1 cellular context compared by ENCODE assay signal in genomic region chr6:26123675-26124549, GRCh38.
TF ChIP-seq lines count a peak whose summit lies in the region.

No MANE protein-coding gene starts in this region.

TF ChIP-seq in HepG2, 621 proteins besides CTCF, POLR2A, EP300 and RAD21 (continued from another document and continues in another):
- TF ChIP-seq, protein P1, sequence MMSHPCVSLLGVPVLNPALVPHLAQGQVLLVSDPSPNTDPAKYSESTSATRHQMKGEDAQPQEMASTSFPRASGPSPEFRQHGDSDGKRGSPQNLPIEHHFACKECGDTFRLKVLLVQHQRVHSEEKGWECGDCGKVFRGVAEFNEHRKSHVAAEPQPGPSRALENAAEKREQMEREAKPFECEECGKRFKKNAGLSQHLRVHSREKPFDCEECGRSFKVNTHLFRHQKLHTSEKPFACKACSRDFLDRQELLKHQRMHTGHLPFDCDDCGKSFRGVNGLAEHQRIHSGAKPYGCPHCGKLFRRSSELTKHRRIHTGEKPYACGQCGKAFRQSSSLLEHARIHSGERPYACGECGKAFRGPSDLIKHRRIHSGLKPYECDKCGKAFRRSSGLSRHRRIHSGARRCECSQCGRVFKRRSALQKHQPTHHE (CRISPR knock-in tag; IDR thresholded peaks at IDR 0.05; ENCODE audit: borderline replicate concordance), result peak; percentile 73; the same call in 1 of the 2 replicates
- peak; percentile 71 for TF ChIP-seq ZNF780A (CRISPR knock-in tag; IDR thresholded peaks at IDR 0.05)
- TF ChIP-seq GMEB2 (CRISPR knock-in tag; IDR thresholded peaks at IDR 0.05; ENCODE audit: low read depth), result no peak
- peak; percentile 64; the same call in 1 of the 2 replicates for TF ChIP-seq ZSCAN25 (CRISPR knock-in tag; IDR thresholded peaks at IDR 0.05)
- TF ChIP-seq ZBTB49 (CRISPR knock-in tag; IDR thresholded peaks at IDR 0.05; ENCODE audit: borderline replicate concordance), result no peak
- TF ChIP-seq, protein P2, sequence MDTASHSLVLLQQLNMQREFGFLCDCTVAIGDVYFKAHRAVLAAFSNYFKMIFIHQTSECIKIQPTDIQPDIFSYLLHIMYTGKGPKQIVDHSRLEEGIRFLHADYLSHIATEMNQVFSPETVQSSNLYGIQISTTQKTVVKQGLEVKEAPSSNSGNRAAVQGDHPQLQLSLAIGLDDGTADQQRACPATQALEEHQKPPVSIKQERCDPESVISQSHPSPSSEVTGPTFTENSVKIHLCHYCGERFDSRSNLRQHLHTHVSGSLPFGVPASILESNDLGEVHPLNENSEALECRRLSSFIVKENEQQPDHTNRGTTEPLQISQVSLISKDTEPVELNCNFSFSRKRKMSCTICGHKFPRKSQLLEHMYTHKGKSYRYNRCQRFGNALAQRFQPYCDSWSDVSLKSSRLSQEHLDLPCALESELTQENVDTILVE (CRISPR knock-in tag; IDR thresholded peaks at IDR 0.05), result no peak; the same call in 1 of the 2 replicates
- peak; percentile 59; the same call in 1 of the 2 replicates for TF ChIP-seq EED (CRISPR knock-in tag; IDR thresholded peaks at IDR 0.05)
- TF ChIP-seq ZNF512 (CRISPR knock-in tag; IDR thresholded peaks at IDR 0.05), result no peak; the same call in 1 of the 2 replicates
- TF ChIP-seq POLR2AphosphoS2 (IDR thresholded peaks at IDR 0.05; ENCODE audit: low read depth, low read length), result peak; percentile 80; the same call in 1 of the 2 replicates
- peak; percentile 81 for TF ChIP-seq ZFX (CRISPR knock-in tag; IDR thresholded peaks at IDR 0.05; ENCODE audit: low read depth)
- TF ChIP-seq, protein P3, sequence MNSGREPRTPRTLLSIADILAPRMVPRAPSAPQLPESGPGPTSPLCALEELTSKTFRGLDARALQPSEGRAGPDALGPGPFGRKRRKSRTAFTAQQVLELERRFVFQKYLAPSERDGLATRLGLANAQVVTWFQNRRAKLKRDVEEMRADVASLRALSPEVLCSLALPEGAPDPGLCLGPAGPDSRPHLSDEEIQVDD (CRISPR knock-in tag; IDR thresholded peaks at IDR 0.05; ENCODE audit: borderline replicate concordance), result peak; percentile 80; the same call in 1 of the 2 replicates
- TF ChIP-seq TCF12 (IDR thresholded peaks at IDR 0.05), result no peak
- TF ChIP-seq TCF12 (CRISPR knock-in tag; IDR thresholded peaks at IDR 0.05), result peak; percentile 17; the same call in 1 of the 2 replicates
- TF ChIP-seq RXRA (CRISPR knock-in tag; IDR thresholded peaks at IDR 0.05), result peak; percentile 6; the same call in 1 of the 2 replicates
- TF ChIP-seq MED13 (CRISPR knock-in tag; IDR thresholded peaks at IDR 0.05), result peak; percentile 85
- TF ChIP-seq ZBTB33 (CRISPR knock-in tag; IDR thresholded peaks at IDR 0.05), result 0 out of 2 replicates have a peak, but pooled peaks have one; percentile 34
- TF ChIP-seq ZNF383 (CRISPR knock-in tag; IDR thresholded peaks at IDR 0.05; ENCODE audit: borderline replicate concordance), result no peak
- TF ChIP-seq, protein P4, sequence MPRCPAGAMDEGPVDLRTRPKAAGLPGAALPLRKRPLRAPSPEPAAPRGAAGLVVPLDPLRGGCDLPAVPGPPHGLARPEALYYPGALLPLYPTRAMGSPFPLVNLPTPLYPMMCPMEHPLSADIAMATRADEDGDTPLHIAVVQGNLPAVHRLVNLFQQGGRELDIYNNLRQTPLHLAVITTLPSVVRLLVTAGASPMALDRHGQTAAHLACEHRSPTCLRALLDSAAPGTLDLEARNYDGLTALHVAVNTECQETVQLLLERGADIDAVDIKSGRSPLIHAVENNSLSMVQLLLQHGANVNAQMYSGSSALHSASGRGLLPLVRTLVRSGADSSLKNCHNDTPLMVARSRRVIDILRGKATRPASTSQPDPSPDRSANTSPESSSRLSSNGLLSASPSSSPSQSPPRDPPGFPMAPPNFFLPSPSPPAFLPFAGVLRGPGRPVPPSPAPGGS (CRISPR knock-in tag; IDR thresholded peaks at IDR 0.05), result peak; percentile 84
- TF ChIP-seq ZNF12 (CRISPR knock-in tag; IDR thresholded peaks at IDR 0.05), result peak; percentile 37; the same call in 1 of the 2 replicates
- TF ChIP-seq TBP (CRISPR knock-in tag; IDR thresholded peaks at IDR 0.05), result peak; percentile 97
- TF ChIP-seq THAP8 (CRISPR knock-in tag; IDR thresholded peaks at IDR 0.05; ENCODE audit: borderline replicate concordance), result 0 out of 2 replicates have a peak, but pooled peaks have one; percentile 79
- TF ChIP-seq PRPF4 (IDR thresholded peaks at IDR 0.05; ENCODE audit: low read depth, low read length, poor library complexity, severe bottlenecking), result no peak
- peak in 1 of 2 experiments; percentile 66; a peak in 1 of 4 replicates for TF ChIP-seq REST (IDR thresholded peaks at IDR 0.05; ENCODE audit: borderline replicate concordance in 1 of 2, low read depth in 1 of 2, low read length in 2 of 2)
- peak; percentile 24; the same call in 1 of the 2 replicates for TF ChIP-seq HOXA9 (CRISPR knock-in tag; IDR thresholded peaks at IDR 0.05; ENCODE audit: borderline replicate concordance)
- TF ChIP-seq CREB1 (IDR thresholded peaks at IDR 0.05), result peak; percentile 69
- peak; percentile 89 for TF ChIP-seq CREB1 (CRISPR knock-in tag; IDR thresholded peaks at IDR 0.05)
- TF ChIP-seq IKZF5 (CRISPR knock-in tag; IDR thresholded peaks at IDR 0.05), result peak; percentile 71; the same call in 1 of the 2 replicates
